In genomic region chr1:247090455-247090854, GRCh38 we compare ENCODE assay signal across 1 cellular context.
TF ChIP-seq lines count a peak whose summit lies in the region.

No MANE protein-coding gene starts in this region.

TF ChIP-seq in H1, 55 proteins besides CTCF, POLR2A, EP300 and RAD21:
- TF ChIP-seq BACH1 (IDR thresholded peaks at IDR 0.05; ENCODE audit: low read length) (no peak), SP1 (IDR thresholded peaks at IDR 0.05; ENCODE audit: low read depth, low read length) (no peak), RFX5 (IDR thresholded peaks at IDR 0.05; ENCODE audit: borderline replicate concordance, low read depth, low read length) (no peak), SIN3A (conservative IDR thresholded peaks at IDR 0.05 in 1 of 2, IDR thresholded peaks at IDR 0.05 in 1 of 2; ENCODE audit: low read depth in 1 of 2, low read length in 2 of 2) (no peak), POLR2AphosphoS5 (IDR thresholded peaks at IDR 0.05; ENCODE audit: low read depth, low read length) (no peak), CHD7 (IDR thresholded peaks at IDR 0.05; ENCODE audit: insufficient replicate concordance, low read length) (no peak), TCF12 (IDR thresholded peaks at IDR 0.05; ENCODE audit: low read depth, low read length) (no peak), CEBPB (IDR thresholded peaks at IDR 0.05; ENCODE audit: low read depth, low read length) (no peak), SP4 (IDR thresholded peaks at IDR 0.05; ENCODE audit: low read length) (no peak), NRF1 (IDR thresholded peaks at IDR 0.05; ENCODE audit: low read depth, low read length) (no peak), SIRT6 (IDR thresholded peaks at IDR 0.05; ENCODE audit: low read length) (no peak), SAP30 (IDR thresholded peaks at IDR 0.05; ENCODE audit: insufficient read depth, insufficient replicate concordance, low read length) (no peak), GABPA (IDR thresholded peaks at IDR 0.05; ENCODE audit: borderline replicate concordance, insufficient read depth, low read length) (no peak), SP2 (IDR thresholded peaks at IDR 0.05; ENCODE audit: low read length) (no peak), MAFK (IDR thresholded peaks at IDR 0.05; ENCODE audit: low read depth, low read length) (no peak)
